9 cellular contexts compared by ENCODE assay signal in the genomic region with DNA sequence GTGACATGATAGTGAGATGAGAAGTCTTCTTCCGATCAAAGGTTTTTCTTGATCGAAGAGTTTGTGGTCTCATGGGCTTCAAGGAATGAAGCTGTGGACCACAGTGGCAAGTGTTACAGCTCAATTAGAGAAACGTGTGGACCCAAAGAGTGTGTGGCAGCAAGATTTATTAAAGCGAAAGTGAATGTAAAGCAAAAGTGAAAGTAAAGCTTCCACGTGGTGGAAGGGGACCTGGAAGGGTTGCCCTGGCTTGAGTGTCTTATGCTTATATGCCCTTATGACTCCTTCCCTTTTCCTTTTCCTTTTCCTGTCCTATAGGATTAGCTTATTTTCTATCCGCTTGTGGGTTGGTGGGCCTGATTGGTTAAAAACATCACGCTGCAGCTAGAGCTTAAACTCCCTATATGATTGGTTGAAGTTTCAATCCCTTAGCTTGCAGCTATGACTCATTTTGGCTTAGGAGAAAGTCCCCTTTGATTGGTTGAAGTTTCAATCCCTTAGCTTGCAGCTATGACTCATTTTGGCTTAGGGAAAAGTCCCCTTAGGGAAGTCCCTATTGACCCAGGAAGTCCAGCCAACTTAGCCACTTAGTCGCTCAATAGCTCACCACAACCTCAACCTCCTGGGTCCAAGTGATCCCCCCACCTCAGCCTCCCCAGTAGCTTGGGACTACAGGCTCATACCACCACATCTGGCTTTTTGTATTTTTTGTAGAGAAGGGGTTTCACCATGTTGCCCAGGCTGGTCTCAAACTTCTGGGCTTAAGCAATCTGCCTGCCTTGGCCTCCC. TPM values are rescaled to one million over a fixed set of nuclear protein-coding genes. Genes with fewer than 3 reads are reported as not detected.
A peak's percentile ranks its signal among the peaks of the same experiment; 100 is the strongest.
DNase-seq lines count a peak whose midpoint lies in the region; ATAC-seq, FAIRE-seq and TF ChIP-seq lines count a peak whose summit lies in the region.
"Had no signal": no experiment of that assay in that cellular context is flagged by ENCODE, and none has a peak within 500 bp of the region (broad histone marks: within the 10 kb centered on the region; RNA-seq: fewer than 3 reads in every experiment).

No MANE protein-coding gene starts in this region.

- peak; percentile 49 for ATAC-seq in HG02610 (IDR thresholded peaks at IDR 0.05; ENCODE audit: unreplicated experiment)
- peak; percentile 68 for ATAC-seq in activated naive CD8-positive, alpha-beta T cell treated with anti-CD3 and anti-CD28 coated beads, Interleukin-2, amount 10 ng/mL, durations not matched to agents 7 days and 5 days (ENCODE audit: low read depth)

- H3K36me3 Mint-ChIP-seq in activated naive CD8-positive, alpha-beta T cell treated with anti-CD3 and anti-CD28 coated beads, Interleukin-2, amount 10 ng/mL, durations not matched to agents 7 days and 5 days = peaks cover 2% of the 10 kb centered on the region

- peak overlapping the region; percentile 92 for H3K27ac Mint-ChIP-seq in activated naive CD8-positive, alpha-beta T cell treated with anti-CD3 and anti-CD28 coated beads, Interleukin-2, amount 10 ng/mL, durations not matched to agents 7 days and 5 days

- no peak overlapping the region for H4K8ac ChIP-seq in neuronal stem cell (ENCODE audit: low read depth, low read length)

- peaks cover 5% of the 10 kb centered on the region for H3K9me3 Mint-ChIP-seq in activated naive CD8-positive, alpha-beta T cell treated with anti-CD3 and anti-CD28 coated beads, Interleukin-2, amount 10 ng/mL, durations not matched to agents 7 days and 5 days

- H2AFZ ChIP-seq in neuronal stem cell (ENCODE audit: low read length) = peak overlapping the region; percentile 71
- H2AFZ ChIP-seq: parathyroid adenoma had no signal

- TF ChIP-seq CTCF in D721Med (IDR thresholded peaks at IDR 0.05; ENCODE audit: insufficient read depth, missing control alignments) = no peak

- H3K14ac ChIP-seq in neuronal stem cell (ENCODE audit: low read length) = no peak overlapping the region

- H4K91ac ChIP-seq in neuronal stem cell (ENCODE audit: low read depth, low read length, poor library complexity) = no peak overlapping the region

- POLR2A ChIA-PET in activated naive CD8-positive, alpha-beta T cell treated with anti-CD3 and anti-CD28 coated beads, Interleukin-2, amount 10 ng/mL, durations not matched to agents 7 days and 5 days (lab: Charles Lee) = interaction anchor here (0.6 to 1.7 kb wide), 4 partner anchors 35 to 252 kb away, joined by 4 to 9 read pairs (median 5); partner anchors contain the start of genes COA1, MRPS24 and STK17A

- peaks cover 9% of the 10 kb centered on the region for H3K27me3 Mint-ChIP-seq in activated naive CD8-positive, alpha-beta T cell treated with anti-CD3 and anti-CD28 coated beads, Interleukin-2, amount 10 ng/mL, durations not matched to agents 7 days and 5 days

- H3K27ac ChIP-seq in neuronal stem cell (replicated peaks; ENCODE audit: low read length) = no peak overlapping the region
- H3K27ac ChIP-seq: parathyroid adenoma had no signal

- peaks cover 22% of the 10 kb centered on the region for H3K4me1 Mint-ChIP-seq in activated naive CD8-positive, alpha-beta T cell treated with anti-CD3 and anti-CD28 coated beads, Interleukin-2, amount 10 ng/mL, durations not matched to agents 7 days and 5 days

- DNase-seq in OCI-M1 (lab: John Stamatoyannopoulos, UW) = peak; percentile 90
- no peak for DNase-seq in activated naive CD8-positive, alpha-beta T cell treated with anti-CD3 and anti-CD28 coated beads, Interleukin-2, amount 10 ng/mL, durations not matched to agents 7 days and 5 days
- DNase-seq in neuronal stem cell (ENCODE audit: low spot score) = no peak
- no peak for DNase-seq in D721Med (ENCODE audit: insufficient read length, low spot score)
- no peak for DNase-seq in nucleus accumbens (lab: John Stamatoyannopoulos, UW)
- no peak for DNase-seq in C1 segment of cervical spinal cord (lab: John Stamatoyannopoulos, UW)

- peaks cover 0 to 1% of the 10 kb centered on the region in 2 donors for H3K4me1 ChIP-seq in neuronal stem cell (ENCODE audit: control insufficient read depth in 2 of 2, insufficient read depth in 1 of 2, low read depth in 1 of 2, low read length in 2 of 2)
- H3K4me1 ChIP-seq: parathyroid adenoma had no signal

- FAIRE-seq in D721Med (lab: Jason Lieb, UNC) = no peak

- H3K23ac ChIP-seq in neuronal stem cell (ENCODE audit: low read depth, low read length, poor library complexity) = no peak overlapping the region

- H3K27me3 ChIP-seq in neuronal stem cell (ENCODE audit: control insufficient read depth in 3 of 3, insufficient read depth in 3 of 3, low read depth in 1 of 3, low read length in 3 of 3) = peaks cover 0 to 4% (median 0%) of the 10 kb centered on the region in 3 experiments

- peak overlapping the region; percentile 88 for H3K4me3 Mint-ChIP-seq in activated naive CD8-positive, alpha-beta T cell treated with anti-CD3 and anti-CD28 coated beads, Interleukin-2, amount 10 ng/mL, durations not matched to agents 7 days and 5 days

- H3K9ac ChIP-seq in neuronal stem cell (ENCODE audit: low read depth, low read length, poor library complexity) = no peak overlapping the region
- H3K9ac ChIP-seq: parathyroid adenoma had no signal

- no peaks in the 10 kb centered on the region for H3K79me1 ChIP-seq in neuronal stem cell (ENCODE audit: low read depth, low read length)

- no peak overlapping the region for H3K4ac ChIP-seq in neuronal stem cell (ENCODE audit: low read length)

- no peak overlapping the region for H2BK5ac ChIP-seq in neuronal stem cell (ENCODE audit: low read length)

- H2BK120ac ChIP-seq in neuronal stem cell (ENCODE audit: low read depth, low read length) = no peak overlapping the region

- no peak overlapping the region for H2BK15ac ChIP-seq in neuronal stem cell (ENCODE audit: low read length)

- H2AK5ac ChIP-seq in neuronal stem cell (ENCODE audit: low read depth, low read length) = no peak overlapping the region

- no peak overlapping the region for H3K4me2 ChIP-seq in neuronal stem cell (ENCODE audit: insufficient read depth, low read length, poor library complexity, severe bottlenecking)

- H3K9me3 ChIP-seq in neuronal stem cell (replicated peaks in 1 of 2; ENCODE audit: control insufficient read depth in 2 of 2, insufficient read depth in 1 of 2, low read depth in 1 of 2, low read length in 2 of 2) = no peaks in the 10 kb centered on the region

- no CpG with 5 or more reads among the region's 8 CpGs for whole genome bisulfite sequencing in neuronal stem cell (ENCODE audit: extremely low coverage in 2 of 2, insufficient read length in 2 of 2, insufficient replicate concordance in 1 of 2), 2 donors

- no peaks in the 10 kb centered on the region for H3K36me3 ChIP-seq in neuronal stem cell (replicated peaks in 1 of 2; ENCODE audit: control insufficient read depth in 2 of 2, insufficient read depth in 2 of 2, low read length in 2 of 2)

- H3K18ac ChIP-seq in neuronal stem cell (ENCODE audit: low read length) = no peak overlapping the region

- H3K4me3 ChIP-seq in GM08714 (ENCODE audit: low read length) (peak overlapping the region; percentile 62; the same call in 1 of the 2 replicates), neuronal stem cell (ENCODE audit: low read length in 2 of 2) (peak overlapping the region in 1 of 2 donors; percentile 2)

- H2BK12ac ChIP-seq in neuronal stem cell (ENCODE audit: low read length) = no peak overlapping the region

RNA-seq across cellular contexts. Expression of gene MRPS24, which starts 34.7 kb away (rescaled TPM):
- 10 to 100 TPM; 72.7 to 75.7 TPM for total RNA-seq in activated naive CD8-positive, alpha-beta T cell treated with anti-CD3 and anti-CD28 coated beads, Interleukin-2, amount 10 ng/mL, durations not matched to agents 7 days and 5 days
- polyA plus RNA-seq in neuronal stem cell (2013, experiment 1 of 2) = 130 TPM
- 127 TPM for polyA plus RNA-seq in neuronal stem cell (2013, experiment 2 of 2)
